In the genomic region with DNA sequence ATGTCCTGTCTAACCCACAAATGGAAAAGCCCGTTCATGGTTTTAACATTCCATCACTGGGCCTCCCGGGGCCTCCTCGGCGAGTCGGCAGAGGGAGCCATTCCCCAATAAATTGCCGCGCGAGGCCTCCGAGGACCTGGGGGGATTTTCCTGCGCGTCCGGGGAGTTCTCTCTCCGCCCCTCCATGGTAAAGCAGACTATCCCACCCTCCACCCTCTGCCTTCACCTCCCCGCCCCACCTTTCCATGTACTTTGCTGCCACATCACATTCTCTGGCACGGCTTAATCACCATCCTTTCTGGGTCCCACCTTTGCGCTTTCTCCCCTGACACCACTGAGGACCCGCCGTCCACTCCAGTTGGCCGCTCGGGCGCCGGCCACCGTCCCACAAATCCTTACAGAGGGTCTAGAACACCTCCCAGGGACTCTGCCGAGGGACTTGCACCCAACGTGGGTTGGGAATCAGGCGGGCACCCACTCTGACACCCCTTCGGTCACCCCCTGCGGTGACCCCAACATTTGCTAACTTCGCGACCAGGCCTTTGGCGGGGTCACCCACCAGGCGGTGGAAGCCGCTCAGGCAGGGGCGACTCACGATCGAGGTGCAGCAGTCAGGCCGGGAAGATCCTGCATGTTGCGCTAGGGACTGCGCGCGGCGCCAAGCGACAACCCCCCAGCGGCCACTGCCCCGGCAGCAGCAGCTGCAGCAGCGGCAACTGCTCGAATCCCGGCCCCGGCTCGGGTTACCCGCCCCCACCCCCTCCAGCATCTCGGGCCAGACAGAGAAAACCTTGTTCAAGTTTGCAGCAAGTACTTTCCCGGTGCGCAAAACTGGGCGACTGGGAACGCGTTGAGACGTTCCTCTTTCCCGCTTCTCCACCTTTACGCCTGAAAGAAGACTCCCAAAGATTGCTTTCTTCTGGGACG, we compare ENCODE assay signal across 8 cellular contexts. TPM values are rescaled to one million over a fixed set of nuclear protein-coding genes. Genes with fewer than 3 reads are reported as not detected.
DNase-seq lines count a peak whose midpoint lies in the region; ATAC-seq and TF ChIP-seq lines count a peak whose summit lies in the region.

A gene (plus strand): TSS at position 778 of the 927 bp plus-strand sequence. CDS start 40,513 bp downstream, outside the sequence.

- CTCF ChIA-PET in PC-9 (lab: Charles Lee), result no interaction called here

- H3K27ac ChIP-seq in C4-2B, result no peak within 1 kb of the TSS
- no peak within 1 kb of the TSS for H3K27ac ChIP-seq in PC-9
- H3K27ac ChIP-seq in tibial artery, result no peak within 1 kb of the TSS

- peak; percentile 60 for ATAC-seq in GM19438 (IDR thresholded peaks at IDR 0.05; ENCODE audit: low read depth, unreplicated experiment)
- no peak for ATAC-seq in HG03045 (IDR thresholded peaks at IDR 0.05; ENCODE audit: unreplicated experiment)

- intact Hi-C loops in PC-9 (cut with micrococcal nuclease; ENCODE audit: unreplicated experiment) (no loop called here), tibial artery (cut with DNase I; ENCODE audit: low total_unique reads) (no loop called here)

- no peaks in the 10 kb centered on the region for H3F3A ChIP-seq in PC-9 (ENCODE audit: insufficient read depth, low read depth)

- H4K20me1 ChIP-seq in PC-9 (ENCODE audit: insufficient read depth), result no peaks in the 10 kb centered on the region

- POLR2A ChIA-PET in PC-9 (lab: Charles Lee; ENCODE audit: unreplicated experiment), result no interaction called here

- H3K4me2 ChIP-seq in PC-9, result peak within 1 kb of the TSS; percentile 36

- H3K79me2 ChIP-seq in PC-9 (ENCODE audit: low read depth), result no peaks in the 10 kb centered on the region

- H3K9me2 ChIP-seq in PC-9 (ENCODE audit: insufficient read depth), result no peaks in the 10 kb centered on the region

- H2AFZ ChIP-seq in PC-9, result no peak within 1 kb of the TSS

- TF ChIP-seq CTCF in C4-2B (conservative IDR thresholded peaks at IDR 0.05) (peak; percentile 92), PC-9 (conservative IDR thresholded peaks at IDR 0.05) (peak; percentile 44; the same call in 1 of the 2 replicates), tibial artery (IDR thresholded peaks at IDR 0.05) (peak; percentile 28 to 41)

- BruUV-seq in PC-9 (replicated peaks; lab: Mats Ljungman, UMichigan), result no TSS peak

- no peaks in the 10 kb centered on the region for H3K36me3 ChIP-seq in PC-9 (ENCODE audit: low read depth)
- H3K36me3 ChIP-seq in tibial artery, result no peaks in the 10 kb centered on the region

- no peaks in the 10 kb centered on the region for H3K9me3 ChIP-seq in PC-9 (ENCODE audit: insufficient read depth, low read depth)
- peaks cover 0 to 14% (median 0%) of the 10 kb centered on the region in 3 donors for H3K9me3 ChIP-seq in tibial artery

- H3K4me1 ChIP-seq in PC-9 (replicated peaks; ENCODE audit: insufficient read depth), result no peaks in the 10 kb centered on the region
- peaks cover 0 to 9% (median 4%) of the 10 kb centered on the region in 4 donors for H3K4me1 ChIP-seq in tibial artery

- no peak within 1 kb of the TSS for H3K4me3 ChIP-seq in PC-9
- H3K4me3 ChIP-seq in tibial artery, result peak within 1 kb of the TSS; percentile 27 to 42

- H3K27me3 ChIP-seq in PC-9 (ENCODE audit: insufficient read depth, low read depth) (no peaks in the 10 kb centered on the region), tibial artery (peaks cover 0 to 21% of the 10 kb centered on the region in 2 donors)

- DNase-seq in PC-9 (peak in 1 of 2 experiments; percentile 4), ecto neural progenitor cell (ENCODE audit: low spot score) (peak; percentile 86), lung microvascular endothelial cell (ENCODE audit: low read depth in 2 of 2) (peak; percentile 17 to 72), tibial artery (no peak)
- no peak for DNase-seq in activated CD4-positive, alpha-beta T cell treated with anti-CD3 and anti-CD28 coated beads, Interleukin-2, amount 50 U/mL, for 4 hours

RNA-seq across cellular contexts. Expression of the gene that starts here (rescaled TPM):
- total RNA-seq in PC-9 (2021) (not detected in 2 replicates), lung microvascular endothelial cell (0.60 and 0.87 TPM in 2 replicates)

Comparison
In these comparisons a context has a peak if more than half of its experiments do, and no peak if none do; other contexts are left out.
1. Peak in DNase-seq in lung microvascular endothelial cell; RNA of the gene not detected or under 1 TPM.
2. CTCF ChIP-seq: peak in every context shown above with its lines; median percentile 92 in C4-2B; 44 in PC-9; 34 in tibial artery.